In the genomic region with DNA sequence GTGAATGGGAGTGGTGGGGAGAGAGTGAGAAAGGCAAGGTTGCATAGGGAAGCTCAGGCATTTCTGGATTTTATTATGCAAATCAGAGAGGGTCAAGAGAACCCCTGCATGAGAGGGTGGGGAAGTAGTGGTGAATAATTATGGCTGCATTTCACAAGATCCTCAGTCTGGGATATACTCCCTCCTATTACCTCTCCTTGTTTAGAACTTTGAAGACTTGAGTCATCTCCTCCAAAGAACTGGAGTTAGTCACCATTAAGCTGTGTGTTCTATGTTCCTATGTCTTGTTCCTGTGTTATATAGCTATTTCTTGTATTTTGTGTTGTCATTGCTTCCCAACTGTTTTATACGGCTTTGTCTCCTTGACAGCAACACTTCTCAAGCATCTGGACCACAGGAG, we compare ENCODE assay signal across 18 cellular contexts. TPM values are rescaled to one million over a fixed set of nuclear protein-coding genes. Genes with fewer than 3 reads are reported as not detected.
DNase-seq lines count a peak whose midpoint lies in the region; ATAC-seq, FAIRE-seq and TF ChIP-seq lines count a peak whose summit lies in the region.
"Had no signal": no experiment of that assay in that cellular context is flagged by ENCODE, and none has a peak within 500 bp of the region (broad histone marks: within the 10 kb centered on the region; RNA-seq: fewer than 3 reads in every experiment).

No MANE protein-coding gene starts in this region.

- ATAC-seq in RWPE2 (ENCODE audit: low read depth) (peak; percentile 91), body of pancreas (no peak), GM18870 (IDR thresholded peaks at IDR 0.05; ENCODE audit: unreplicated experiment) (no peak)
- ATAC-seq: Right ventricle myocardium inferior had no signal

- WGBS in body of pancreas, 2 donors: 94 to 96% methylated on average over 1 of the region's 1 CpG

- no peak for TF ChIP-seq CTCF in RWPE2 (IDR thresholded peaks at IDR 0.05; ENCODE audit: poor library complexity, severe bottlenecking)
- TF ChIP-seq CTCF in fibroblast of mammary gland (conservative IDR thresholded peaks at IDR 0.05; ENCODE audit: control insufficient read depth, insufficient read depth, low read depth, low read length): no peak
- no peak for TF ChIP-seq CTCF in body of pancreas (IDR thresholded peaks at IDR 0.05)

- peak; percentile 43 for FAIRE-seq in H54 (lab: Jason Lieb, UNC)
- FAIRE-seq: G401.6 had no signal

- no peaks in the 10 kb centered on the region for H3K36me3 ChIP-seq in RWPE2 (ENCODE audit: low read depth)
- no peaks in the 10 kb centered on the region for H3K36me3 ChIP-seq in body of pancreas (replicated peaks in 1 of 2; ENCODE audit: insufficient read depth in 1 of 2, low read depth in 2 of 2)
- H3K36me3 ChIP-seq: MG63 had no signal

- H3K27ac ChIP-seq in RWPE2 (ENCODE audit: poor library complexity, severe bottlenecking) (no peak overlapping the region), body of pancreas (no peak overlapping the region)

- H3K4me3 ChIP-seq in RWPE2 (ENCODE audit: severe bottlenecking): no peak overlapping the region
- no peak overlapping the region for H3K4me3 ChIP-seq in fibroblast of mammary gland (ENCODE audit: control insufficient read depth, low read depth, low read length)
- no peak overlapping the region for H3K4me3 ChIP-seq in body of pancreas
- H3K4me3 ChIP-seq: MG63 had no signal

- intact Hi-C loops in body of pancreas (cut with DNase I): no loop called here

- no peak for DNase-seq in H54 (ENCODE audit: insufficient read length, low spot score)
- no peak for DNase-seq in RWPE2 (ENCODE audit: low spot score)
- DNase-seq in fibroblast of mammary gland (ENCODE audit: low read depth): peak; percentile 72
- DNase-seq in renal cortical epithelial cell (ENCODE audit: low read depth): peak; percentile 81
- no peak for DNase-seq in NCI-H748 treated with DMSO at 0.1 percent for 48 hours (lab: John Stamatoyannopoulos, UW)
- no peak for DNase-seq in body of pancreas
- DNase-seq: CD4-positive, CD25-positive, alpha-beta regulatory T cell; KG1; MG63; NCI-H1092; NCI-H146; NCI-H2081 treated with DMSO at 0.1 percent for 48 hours; NCI-H510A; SK-N-SH had no signal

- H3K9me3 ChIP-seq in RWPE2 (ENCODE audit: severe bottlenecking): no peaks in the 10 kb centered on the region
- H3K9me3 ChIP-seq in body of pancreas: no peaks in the 10 kb centered on the region
- H3K9me3 ChIP-seq: MG63, SK-N-SH had no signal

- no peak for TF ChIP-seq POLR2A in H54 (IDR thresholded peaks at IDR 0.05; ENCODE audit: low read depth, low read length)
- no peak for TF ChIP-seq POLR2A in body of pancreas (IDR thresholded peaks at IDR 0.05)

- peaks cover 34% of the 10 kb centered on the region for H3K4me1 ChIP-seq in RWPE2 (ENCODE audit: insufficient read depth, poor library complexity, severe bottlenecking)
- no peaks in the 10 kb centered on the region for H3K4me1 ChIP-seq in body of pancreas

- H3K27me3 ChIP-seq in RWPE2 (ENCODE audit: insufficient read depth, poor library complexity, severe bottlenecking) (no peaks in the 10 kb centered on the region), body of pancreas (no peaks in the 10 kb centered on the region)
- H3K27me3 ChIP-seq: MG63 had no signal

RNA-seq across cellular contexts. Expression of a gene that starts 18.4 kb away (rescaled TPM):
- total RNA-seq in renal cortical epithelial cell (7.1 and 12.9 TPM in 2 replicates), body of pancreas (10 to 100 TPM; 35.8 to 47.5 TPM)
- total RNA-seq: B cell; CD4-positive, CD25-positive, alpha-beta regulatory T cell had no signal

Comparison
In these comparisons a context has a peak if more than half of its experiments do, and no peak if none do; other contexts are left out.
1. DNase-seq: peak in fibroblast of mammary gland (single experiment) and renal cortical epithelial cell (single experiment); none in H54 (single experiment), RWPE2 (single experiment), NCI-H748 treated with DMSO at 0.1 percent for 48 hours (single experiment) and body of pancreas (0 of 4).